Comparison of ENCODE assay signal across 9 cellular contexts in the genomic region with DNA sequence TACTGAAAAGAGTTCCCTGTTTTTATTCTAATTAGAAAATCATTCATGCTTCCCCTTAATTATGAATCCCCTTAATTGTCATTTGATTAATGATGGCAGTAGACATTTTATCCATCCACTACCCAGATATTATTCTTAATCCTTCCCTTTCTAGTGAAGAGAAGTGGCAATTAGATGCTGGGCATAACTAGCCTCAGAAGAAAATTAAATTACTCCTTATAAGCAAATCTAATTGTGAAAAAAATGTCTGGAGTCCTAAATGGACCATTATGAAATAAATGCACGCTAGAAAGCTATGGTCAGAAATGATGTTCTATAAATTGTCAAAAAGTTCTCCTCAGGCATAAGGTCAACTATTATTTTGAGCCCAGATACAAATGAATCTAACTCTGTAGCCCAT. TPM values are rescaled to one million over a fixed set of nuclear protein-coding genes. Genes with fewer than 3 reads are reported as not detected.
"Had no signal": no experiment of that assay in that cellular context is flagged by ENCODE, and none has a peak within 500 bp of the region (broad histone marks: within the 10 kb centered on the region; RNA-seq: fewer than 3 reads in every experiment).

No MANE protein-coding gene starts in this region.

- H3K4me3 ChIP-seq: GM23248, HAP-1 had no signal

- DNase-seq: GM23248, GOT3, H7, HFFc6 had no signal

- H3K9ac ChIP-seq: GM23248 had no signal

- H3K27ac ChIP-seq: GM23248, HL-60 had no signal

- H2AFZ ChIP-seq: GM23248 had no signal

- H3K36me3 ChIP-seq: HAP-1 had no signal

- ATAC-seq: HCT116, HepG2 had no signal

- H3K9me3 ChIP-seq: HAP-1 had no signal

- H3K27ac Mint-ChIP-seq: HFFc6, IgD-negative memory B cell had no signal

- H3K4me3 Mint-ChIP-seq: HFFc6, IgD-negative memory B cell had no signal

- H3K36me3 Mint-ChIP-seq: IgD-negative memory B cell had no signal

RNA-seq across cellular contexts. Expression of gene ABCB1, which starts 4.5 kb away (rescaled TPM):
- total RNA-seq: H7 had no signal
